Comparison of ENCODE assay signal across 12 cellular contexts in genomic region chr22:46251816-46252380, GRCh38. TPM values are rescaled to one million over a fixed set of nuclear protein-coding genes. Genes with fewer than 3 reads are reported as not detected.
DNase-seq lines count a peak whose midpoint lies in the region; ATAC-seq, FAIRE-seq and TF ChIP-seq lines count a peak whose summit lies in the region.
"Had no signal": no experiment of that assay in that cellular context is flagged by ENCODE, and none has a peak within 500 bp of the region (broad histone marks: within the 10 kb centered on the region; RNA-seq: fewer than 3 reads in every experiment).

No MANE protein-coding gene starts in this region.

- peak overlapping the region; percentile 86 for H3K4me3 Mint-ChIP-seq in CD4-positive, alpha-beta T cell
- peak overlapping the region; percentile 75 to 87 (median 82) for H3K4me3 Mint-ChIP-seq in brain

- no peak for FAIRE-seq in HTR-8/SVneo (lab: Jason Lieb, UNC)

- DNase-seq in CD4-positive, alpha-beta T cell, result no peak
- DNase-seq in MG63 (no peak), DMS 273 treated with DMSO at 0.1 percent for 48 hours (lab: John Stamatoyannopoulos, UW) (no peak), NCI-H748 treated with DMSO at 0.1 percent for 48 hours (lab: John Stamatoyannopoulos, UW) (no peak), HTR-8/SVneo (ENCODE audit: insufficient read length, low spot score) (no peak)
- DNase-seq: cortex of kidney, gastrocnemius medialis, left cardiac atrium, MM.1S, NCI-H524 had no signal

- H3K4me3 ChIP-seq in MG63, result peak overlapping the region; percentile 91

- H3K27ac ChIP-seq in CD4-positive, alpha-beta T cell (ENCODE audit: low read depth, low read length), result no peak overlapping the region
- H3K27ac ChIP-seq: parathyroid adenoma had no signal

- intact Hi-C loops in CD4-positive, alpha-beta T cell (cut with DNase I, micrococcal nuclease), result loop anchor here (2.0 to 5.0 kb wide), 5 partner anchors 15 to 215 kb away; partner anchors contain the start of gene GTSE1 (in 1 of the 2)

- H3K27me3 Mint-ChIP-seq in CD4-positive, alpha-beta T cell, result no peaks in the 10 kb centered on the region
- peaks cover 3% of the 10 kb centered on the region for H3K27me3 Mint-ChIP-seq in brain

- H3K9me3 ChIP-seq in CD4-positive, alpha-beta T cell (ENCODE audit: control insufficient read depth, low read length), result no peaks in the 10 kb centered on the region
- H3K9me3 ChIP-seq in MG63, result no peaks in the 10 kb centered on the region
- H3K9me3 ChIP-seq: gastrocnemius medialis had no signal

- ATAC-seq in CD4-positive, alpha-beta T cell (ENCODE audit: poor library complexity), result no peak
- ATAC-seq: gastrocnemius medialis, left cardiac atrium had no signal

- TF ChIP-seq CTCF in CD4-positive, alpha-beta T cell (IDR thresholded peaks at IDR 0.05), result no peak
- no peak for TF ChIP-seq CTCF in brain (conservative IDR thresholded peaks at IDR 0.05)

- peaks cover 32% of the 10 kb centered on the region for H3K4me1 Mint-ChIP-seq in CD4-positive, alpha-beta T cell (ENCODE audit: low read depth)
- peaks cover 28% of the 10 kb centered on the region for H3K4me1 Mint-ChIP-seq in brain

- POLR2A ChIA-PET in CD4-positive, alpha-beta T cell (lab: Charles Lee), result interaction anchor here (0.7 to 3.9 kb wide), 4 partner anchors 11 to 102 kb away, joined by 3 to 30 read pairs (median 12); partner anchors contain the start of genes GTSE1 and PPARA

- no peaks in the 10 kb centered on the region for H3K36me3 Mint-ChIP-seq in CD4-positive, alpha-beta T cell (ENCODE audit: low read depth)
- H3K36me3 Mint-ChIP-seq in brain, result no peaks in the 10 kb centered on the region

- no peaks in the 10 kb centered on the region for H3K9me3 Mint-ChIP-seq in CD4-positive, alpha-beta T cell
- H3K9me3 Mint-ChIP-seq in brain, result peaks cover 0 to 12% (median 2%) of the 10 kb centered on the region in 5 experiments

- CTCF ChIA-PET in CD4-positive, alpha-beta T cell (lab: Charles Lee), result no interaction called here

- H3K27me3 ChIP-seq in CD4-positive, alpha-beta T cell (ENCODE audit: control insufficient read depth, insufficient read depth, low read length), result no peaks in the 10 kb centered on the region
- H3K27me3 ChIP-seq in MG63, result no peaks in the 10 kb centered on the region
- H3K27me3 ChIP-seq: gastrocnemius medialis had no signal

- peak overlapping the region; percentile 76 for H3K27ac Mint-ChIP-seq in CD4-positive, alpha-beta T cell
- no peak overlapping the region for H3K27ac Mint-ChIP-seq in brain

- H3K36me3 ChIP-seq in MG63, result no peaks in the 10 kb centered on the region
- H3K36me3 ChIP-seq: gastrocnemius medialis had no signal

RNA-seq across cellular contexts. Expression of gene CDPF1, which starts 1.8 kb away (rescaled TPM):
- total RNA-seq in CD4-positive, alpha-beta T cell, result 1 to 10 TPM; 1.6 to 2.6 TPM
- total RNA-seq in MG63 (2014; rRNA removed; shearing (Covaris generic); ENCODE audit: low replicate concordance), result 21.5 and 26.2 TPM in 2 replicates
- 11.0 TPM for polyA plus RNA-seq in brain (ENCODE audit: insufficient read depth, low read depth, low replicate concordance)

RNA-seq across cellular contexts. Expression of gene PKDREJ, which starts 11.2 kb away (rescaled TPM):
- total RNA-seq in CD4-positive, alpha-beta T cell, result not detected
- total RNA-seq in MG63 (2014; rRNA removed; shearing (Covaris generic); ENCODE audit: low replicate concordance), result not detected in 2 replicates
- polyA plus RNA-seq in brain (ENCODE audit: insufficient read depth, low read depth, low replicate concordance), result not detected
- total RNA-seq: gastrocnemius medialis had no signal

RNA-seq across cellular contexts. Expression of gene TTC38, which starts 15.9 kb away (rescaled TPM):
- total RNA-seq in CD4-positive, alpha-beta T cell, result 1 to 10 TPM; 1.8 to 2.7 TPM
- 21.3 and 36.3 TPM in 2 replicates for total RNA-seq in MG63 (2014; rRNA removed; shearing (Covaris generic); ENCODE audit: low replicate concordance)
- polyA plus RNA-seq in brain (ENCODE audit: insufficient read depth, low read depth, low replicate concordance), result 24.7 TPM

RNA-seq across cellular contexts. Expression of gene GTSE1, which starts 44.8 kb away (rescaled TPM):
- under 1 TPM; 0.14 to 0.89 TPM for total RNA-seq in CD4-positive, alpha-beta T cell
- total RNA-seq in MG63 (2014; rRNA removed; shearing (Covaris generic); ENCODE audit: low replicate concordance), result 25.3 and 25.4 TPM in 2 replicates
- 31.9 TPM for polyA plus RNA-seq in brain (ENCODE audit: insufficient read depth, low read depth, low replicate concordance)
